13 cellular contexts compared by ENCODE assay signal in the genomic region with DNA sequence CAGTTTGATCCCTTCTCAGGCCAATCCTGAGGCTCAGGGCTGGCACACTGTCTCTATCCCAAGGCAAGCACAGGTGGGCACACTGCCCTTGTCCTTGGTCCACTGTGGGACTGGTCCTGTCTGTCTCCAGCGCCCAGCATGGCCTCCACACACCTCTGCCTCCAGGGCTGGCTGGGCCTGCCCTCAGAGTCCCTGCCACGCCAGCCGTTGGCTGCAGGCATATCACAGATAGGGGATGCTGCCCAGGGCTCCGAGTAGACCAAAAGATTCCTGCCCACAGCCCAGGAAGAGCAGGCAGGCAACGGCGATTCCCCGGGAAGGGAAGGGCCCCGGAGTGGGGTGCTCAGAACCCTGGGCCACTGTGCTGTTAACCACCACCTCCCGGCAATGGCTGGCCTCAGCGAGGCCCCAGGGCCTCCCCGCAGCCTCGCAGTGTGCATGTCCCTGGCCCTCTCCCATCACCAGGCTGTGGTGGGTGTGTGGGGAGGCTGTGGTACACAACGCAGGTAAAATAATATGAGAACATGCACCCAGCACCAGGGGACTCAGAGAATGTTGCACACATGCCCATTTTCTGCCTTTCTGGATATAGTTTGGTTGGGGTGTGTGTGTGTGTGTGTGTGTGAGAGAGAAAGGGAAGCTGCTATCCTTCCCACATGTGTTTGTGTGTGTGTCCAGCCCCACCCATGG. TPM values are rescaled to one million over a fixed set of nuclear protein-coding genes. Genes with fewer than 3 reads are reported as not detected.
DNase-seq lines count a peak whose midpoint lies in the region; ATAC-seq, FAIRE-seq and TF ChIP-seq lines count a peak whose summit lies in the region.
"Had no signal": no experiment of that assay in that cellular context is flagged by ENCODE, and none has a peak within 500 bp of the region (broad histone marks: within the 10 kb centered on the region; RNA-seq: fewer than 3 reads in every experiment).

No MANE protein-coding gene starts in this region.

- H3K9ac ChIP-seq in HepG2 (ENCODE audit: insufficient read depth, low read depth, low read length): no peak overlapping the region
- no peak overlapping the region for H3K9ac ChIP-seq in GM23248

- peaks cover 11 to 20% of the 10 kb centered on the region in 2 experiments for H3K27me3 ChIP-seq in HepG2 (ENCODE audit: control insufficient read depth in 1 of 2, insufficient read depth in 2 of 2, low read length in 2 of 2)
- no peaks in the 10 kb centered on the region for H3K27me3 ChIP-seq in aorta (ENCODE audit: control insufficient read depth in 1 of 2, insufficient read depth in 2 of 2, low read length in 1 of 2)
- no peaks in the 10 kb centered on the region for H3K27me3 ChIP-seq in GM23248 (replicated peaks; ENCODE audit: insufficient read depth)

- 51% methylated on average over 12 of the region's 13 CpGs for WGBS in HepG2 (ENCODE audit: low lambda C conversion rate)
- WGBS in aorta, 2 donors: 55 to 57% methylated on average over 13 of the region's 13 CpGs
- WGBS in GM23248 (ENCODE audit: low coverage in 1 of 2, low lambda C conversion rate in 2 of 2, missing lambda C conversion rate in 2 of 2), 2 experiments: 37 to 42% methylated on average over 12 to 13 of the region's 13 CpGs

- TF ChIP-seq POLR2A in HepG2 (IDR thresholded peaks at IDR 0.05; ENCODE audit: insufficient read depth in 1 of 2, low read depth in 2 of 2, low read length in 2 of 2): no peak

- H3K27me3 Mint-ChIP-seq in activated naive CD4-positive, alpha-beta T cell treated with anti-CD3 and anti-CD28 coated beads for 36 hours (ENCODE audit: low read depth): peaks cover 8% of the 10 kb centered on the region
- H3K27me3 Mint-ChIP-seq in activated naive CD8-positive, alpha-beta T cell treated with anti-CD3 and anti-CD28 coated beads for 36 hours: peaks cover 15% of the 10 kb centered on the region

- TF ChIP-seq RAD21 in HepG2 (CRISPR knock-in tag; IDR thresholded peaks at IDR 0.05): no peak

- no peak for TF ChIP-seq EP300 in HepG2 (IDR thresholded peaks at IDR 0.05; ENCODE audit: low read depth in 2 of 2, low read length in 2 of 2)
- TF ChIP-seq EP300 in HepG2 (CRISPR knock-in tag; IDR thresholded peaks at IDR 0.05; ENCODE audit: borderline replicate concordance): no peak

- H4K20me1 ChIP-seq in HepG2 (ENCODE audit: insufficient read depth, low read length) (no peaks in the 10 kb centered on the region), GM23248 (ENCODE audit: insufficient read depth) (no peaks in the 10 kb centered on the region)

- no peak overlapping the region for H3K4me3 Mint-ChIP-seq in activated naive CD4-positive, alpha-beta T cell treated with anti-CD3 and anti-CD28 coated beads for 36 hours
- H3K4me3 Mint-ChIP-seq in activated naive CD8-positive, alpha-beta T cell treated with anti-CD3 and anti-CD28 coated beads for 36 hours: peak overlapping the region; percentile 40

- H3K36me3 ChIP-seq in HepG2 (replicated peaks in 1 of 2; ENCODE audit: control insufficient read depth in 1 of 2, insufficient read depth in 2 of 2, low read length in 2 of 2) (0 out of 5 replicates have a peak, but pooled peaks cover 0 to 2% of the 10 kb centered on the region in 2 experiments), aorta (ENCODE audit: control insufficient read depth in 1 of 2, insufficient read depth in 2 of 2, low read length in 1 of 2) (no peaks in the 10 kb centered on the region), GM23248 (ENCODE audit: low read depth) (no peaks in the 10 kb centered on the region)

- DNase-seq in activated naive CD4-positive, alpha-beta T cell treated with anti-CD3 and anti-CD28 coated beads, Interleukin-2, amount 50 U/mL, for 16 hours: peak; percentile 10
- no peak for DNase-seq in activated naive CD4-positive, alpha-beta T cell treated with anti-CD3 and anti-CD28 coated beads for 36 hours
- DNase-seq in activated naive CD8-positive, alpha-beta T cell treated with anti-CD3 and anti-CD28 coated beads for 36 hours: peak; percentile 59
- DNase-seq in HepG2 (ENCODE audit: low spot score) (no peak), aorta (peak; percentile 45 to 71), GM23248 (no peak), GM13976 (ENCODE audit: low spot score) (no peak)
- no peak for DNase-seq in stimulated activated CD4-positive, alpha-beta T cell treated with anti-CD3 and anti-CD28 coated beads, Interleukin-4, amount 100 ng/mL, for 24 hours
- DNase-seq: AML-193; effector CD8-positive, alpha-beta T cell; NCI-H1436 treated with DMSO at 0.1 percent for 48 hours; trophoblast cell had no signal

- no peaks in the 10 kb centered on the region for H3K36me3 Mint-ChIP-seq in activated naive CD4-positive, alpha-beta T cell treated with anti-CD3 and anti-CD28 coated beads for 36 hours (ENCODE audit: low read depth)
- peaks cover 6% of the 10 kb centered on the region for H3K36me3 Mint-ChIP-seq in activated naive CD8-positive, alpha-beta T cell treated with anti-CD3 and anti-CD28 coated beads for 36 hours

- no peak overlapping the region for H3K27ac ChIP-seq in HepG2 (ENCODE audit: extremely low read length, insufficient read depth, low read length)
- no peak overlapping the region for H3K27ac ChIP-seq in aorta (ENCODE audit: low read depth in 1 of 2, low read length in 2 of 2)
- no peak overlapping the region for H3K27ac ChIP-seq in GM23248

- no peak overlapping the region for H2AFZ ChIP-seq in HepG2 (ENCODE audit: low read length)
- H2AFZ ChIP-seq in GM23248: no peak overlapping the region

- in situ Hi-C loops in HepG2 (cut with HindIII; ENCODE audit: extremely low pct_ligation_motif_present, low pct_unique_long_range_greater_than_20kb) (no loop called here), GM23248 (cut with MboI) (no loop called here), GM13976 (cut with MboI; ENCODE audit: low sequenced_read_pairs, unreplicated experiment) (no loop called here)

- POLR2A ChIA-PET in HepG2 (lab: Yijun Ruan, JAX): no interaction called here

- intact Hi-C loops in activated naive CD4-positive, alpha-beta T cell treated with anti-CD3 and anti-CD28 coated beads for 36 hours (cut with micrococcal nuclease): no loop called here
- intact Hi-C loops in HepG2 (cut with micrococcal nuclease; ENCODE audit: unreplicated experiment) (no loop called here), aorta (cut with DNase I) (no loop called here)

- no peak overlapping the region for H3K4me3 ChIP-seq in HepG2 (replicated peaks in 1 of 3; ENCODE audit: insufficient read depth in 1 of 3, low read depth in 2 of 3, low read length in 3 of 3)
- H3K4me3 ChIP-seq in aorta (ENCODE audit: low read length in 2 of 2): no peak overlapping the region
- H3K4me3 ChIP-seq in GM23248: no peak overlapping the region

- H3K4me2 ChIP-seq in HepG2 (ENCODE audit: low read depth, low read length) (no peak overlapping the region), GM23248 (ENCODE audit: unreplicated experiment) (no peak overlapping the region)

- no TSS peak for BruUV-seq in HepG2 (replicated peaks; lab: Mats Ljungman, UMichigan)

- peaks cover 35% of the 10 kb centered on the region for H3K4me1 ChIP-seq in HepG2 (ENCODE audit: insufficient read depth, low read length)
- H3K4me1 ChIP-seq in aorta (ENCODE audit: control insufficient read depth in 1 of 2, insufficient read depth in 2 of 2, low read length in 2 of 2): no peaks in the 10 kb centered on the region
- H3K4me1 ChIP-seq in GM23248 (ENCODE audit: insufficient read depth): no peaks in the 10 kb centered on the region

- H3K27ac Mint-ChIP-seq in activated naive CD4-positive, alpha-beta T cell treated with anti-CD3 and anti-CD28 coated beads for 36 hours: no peak overlapping the region
- peak overlapping the region; percentile 89 for H3K27ac Mint-ChIP-seq in activated naive CD8-positive, alpha-beta T cell treated with anti-CD3 and anti-CD28 coated beads for 36 hours

- H3K9me2 ChIP-seq in GM23248 (ENCODE audit: insufficient read depth): no peaks in the 10 kb centered on the region

- H3K79me2 ChIP-seq in HepG2 (ENCODE audit: insufficient read depth, low read length) (no peaks in the 10 kb centered on the region), GM23248 (ENCODE audit: insufficient read depth) (no peaks in the 10 kb centered on the region)

- FAIRE-seq in HepG2 (lab: Jason Lieb, UNC): no peak

- H3K9me3 ChIP-seq in HepG2 (ENCODE audit: low read length): no peaks in the 10 kb centered on the region
- H3K9me3 ChIP-seq in aorta (ENCODE audit: control insufficient read depth, low read length): no peaks in the 10 kb centered on the region
- H3K9me3 ChIP-seq in GM23248 (ENCODE audit: low read depth): no peaks in the 10 kb centered on the region

- peaks cover 18% of the 10 kb centered on the region for H3K4me1 Mint-ChIP-seq in activated naive CD4-positive, alpha-beta T cell treated with anti-CD3 and anti-CD28 coated beads for 36 hours (ENCODE audit: low read depth)
- H3K4me1 Mint-ChIP-seq in activated naive CD8-positive, alpha-beta T cell treated with anti-CD3 and anti-CD28 coated beads for 36 hours: peaks cover 36% of the 10 kb centered on the region

- H3K9me3 Mint-ChIP-seq in activated naive CD4-positive, alpha-beta T cell treated with anti-CD3 and anti-CD28 coated beads for 36 hours: no peaks in the 10 kb centered on the region
- no peaks in the 10 kb centered on the region for H3K9me3 Mint-ChIP-seq in activated naive CD8-positive, alpha-beta T cell treated with anti-CD3 and anti-CD28 coated beads for 36 hours

- CTCF ChIA-PET in activated naive CD4-positive, alpha-beta T cell treated with anti-CD3 and anti-CD28 coated beads for 36 hours (lab: Charles Lee): no interaction called here
- CTCF ChIA-PET in HepG2 (lab: Yijun Ruan, JAX; ENCODE audit: low intra/inter-chr PET ratio, low total read pairs): no interaction called here

- ATAC-seq in HepG2 (peak; percentile 5; the same call in 1 of the 3 replicates), aorta (ENCODE audit: low FRiP score) (no peak)

- H3F3A ChIP-seq in GM23248 (ENCODE audit: insufficient read depth): no peaks in the 10 kb centered on the region

- TF ChIP-seq CTCF in HepG2 (CRISPR knock-in tag; IDR thresholded peaks at IDR 0.05): no peak
- TF ChIP-seq CTCF in GM13976 (IDR thresholded peaks at IDR 0.05; ENCODE audit: borderline replicate concordance, control extremely low read depth, extremely low read depth, insufficient read depth, missing control alignments): no peak

RNA-seq across cellular contexts. Expression of a gene that starts 2.2 kb away (rescaled TPM):
- total RNA-seq in activated naive CD4-positive, alpha-beta T cell treated with anti-CD3 and anti-CD28 coated beads for 36 hours: not detected
- total RNA-seq in activated naive CD8-positive, alpha-beta T cell treated with anti-CD3 and anti-CD28 coated beads for 36 hours: not detected
- not detected in 2 replicates for total RNA-seq in HepG2 (2016; rRNA removed; fragmentation: Illumina TruSeq; extraction: Trizol)
- not detected in 2 replicates for total RNA-seq in HepG2 (2016; cell fraction: cytosol; rRNA removed; fragmentation: Illumina TruSeq; extraction: Trizol; ENCODE audit: low read depth)
- total RNA-seq in HepG2 (2016; cell fraction: insoluble cytoplasmic fraction; rRNA removed; fragmentation: Illumina TruSeq; extraction: Trizol): not detected in 2 replicates
- total RNA-seq in HepG2 (2016; cell fraction: membrane; rRNA removed; fragmentation: Illumina TruSeq; extraction: Trizol): not detected in 2 replicates
- not detected in 2 replicates for total RNA-seq in HepG2 (2016; cell fraction: nucleus; rRNA removed; fragmentation: Illumina TruSeq; extraction: Trizol)
- polyA plus RNA-seq in HepG2 (2011; rRNA removed): not detected in 2 replicates
- not detected in 2 replicates for polyA plus RNA-seq in HepG2 (2011; cell fraction: cytosol; rRNA removed)
- polyA plus RNA-seq in HepG2 (2011; cell fraction: nucleus; rRNA removed): not detected in 2 replicates
- polyA plus RNA-seq in HepG2 (2012): not detected in 2 replicates
- not detected in 2 replicates for polyA plus RNA-seq in HepG2 (2016; cell fraction: cytosol; fragmentation: Illumina TruSeq; extraction: Trizol; ENCODE audit: low read depth)
- not detected in 2 replicates for polyA plus RNA-seq in HepG2 (2016; cell fraction: insoluble cytoplasmic fraction; fragmentation: Illumina TruSeq; extraction: Trizol; ENCODE audit: low read depth)
- polyA plus RNA-seq in HepG2 (2016; cell fraction: membrane; fragmentation: Illumina TruSeq; extraction: Trizol; ENCODE audit: low read depth): not detected in 2 replicates
- polyA plus RNA-seq in HepG2 (2016; cell fraction: nucleus; fragmentation: Illumina TruSeq; extraction: Trizol; ENCODE audit: insufficient read depth, low read depth): not detected in 2 replicates
- polyA minus RNA-seq in HepG2 (2011; rRNA and poly(A)+ RNA removed; ENCODE audit: low replicate concordance): not detected in 2 replicates
- polyA minus RNA-seq in HepG2 (2011; cell fraction: cytosol; rRNA and poly(A)+ RNA removed): not detected in 2 replicates
- polyA minus RNA-seq in HepG2 (2011; cell fraction: nucleus; rRNA and poly(A)+ RNA removed): not detected in 2 replicates
- not detected for total RNA-seq in aorta
- not detected for polyA plus RNA-seq in aorta
- total RNA-seq in GM23248 (2014; rRNA removed; shearing (Covaris generic)): not detected in 2 replicates
- polyA plus RNA-seq in GM23248 (2016; fragmentation: Nextera tagmentation; extraction: Ambion mirVana): not detected in 2 replicates
- total RNA-seq: omental fat pad had no signal

RNA-seq across cellular contexts. Expression of a gene that starts 8.2 kb away (rescaled TPM):
- total RNA-seq in activated naive CD4-positive, alpha-beta T cell treated with anti-CD3 and anti-CD28 coated beads for 36 hours: 100 to 1,000 TPM in 1 of 2 experiments, 10 to 100 TPM in 1; 99.6 to 101 TPM
- total RNA-seq in activated naive CD8-positive, alpha-beta T cell treated with anti-CD3 and anti-CD28 coated beads for 36 hours: 100 to 1,000 TPM; 206 to 209 TPM
- 1.5 and 5.9 TPM in 2 replicates for total RNA-seq in HepG2 (2016; rRNA removed; fragmentation: Illumina TruSeq; extraction: Trizol)
- 0.51 and 0.79 TPM in 2 replicates for total RNA-seq in HepG2 (2016; cell fraction: cytosol; rRNA removed; fragmentation: Illumina TruSeq; extraction: Trizol; ENCODE audit: low read depth)
- 1.7 and 6.0 TPM in 2 replicates for total RNA-seq in HepG2 (2016; cell fraction: insoluble cytoplasmic fraction; rRNA removed; fragmentation: Illumina TruSeq; extraction: Trizol)
- 0.96 and 1.2 TPM in 2 replicates for total RNA-seq in HepG2 (2016; cell fraction: membrane; rRNA removed; fragmentation: Illumina TruSeq; extraction: Trizol)
- 6.6 and 7.9 TPM in 2 replicates for total RNA-seq in HepG2 (2016; cell fraction: nucleus; rRNA removed; fragmentation: Illumina TruSeq; extraction: Trizol)
- polyA plus RNA-seq in HepG2 (2011; rRNA removed): 14.8 and 17.4 TPM in 2 replicates
- 2.8 and 4.0 TPM in 2 replicates for polyA plus RNA-seq in HepG2 (2011; cell fraction: cytosol; rRNA removed)
- 254 and 355 TPM in 2 replicates for polyA plus RNA-seq in HepG2 (2011; cell fraction: nucleus; rRNA removed)
- polyA plus RNA-seq in HepG2 (2012): 11.4 and 16.7 TPM in 2 replicates
- polyA plus RNA-seq in HepG2 (2016; cell fraction: cytosol; fragmentation: Illumina TruSeq; extraction: Trizol; ENCODE audit: low read depth): 0.29 and 0.37 TPM in 2 replicates
- polyA plus RNA-seq in HepG2 (2016; cell fraction: insoluble cytoplasmic fraction; fragmentation: Illumina TruSeq; extraction: Trizol; ENCODE audit: low read depth): 1.6 and 2.4 TPM in 2 replicates
- polyA plus RNA-seq in HepG2 (2016; cell fraction: membrane; fragmentation: Illumina TruSeq; extraction: Trizol; ENCODE audit: low read depth): 0.88 and 1.1 TPM in 2 replicates
- polyA plus RNA-seq in HepG2 (2016; cell fraction: nucleus; fragmentation: Illumina TruSeq; extraction: Trizol; ENCODE audit: insufficient read depth, low read depth): 30.4 and 30.9 TPM in 2 replicates
- polyA minus RNA-seq in HepG2 (2011; rRNA and poly(A)+ RNA removed; ENCODE audit: low replicate concordance): 2.9 and 7.7 TPM in 2 replicates
- 1.9 and 2.7 TPM in 2 replicates for polyA minus RNA-seq in HepG2 (2011; cell fraction: cytosol; rRNA and poly(A)+ RNA removed)
- polyA minus RNA-seq in HepG2 (2011; cell fraction: nucleus; rRNA and poly(A)+ RNA removed): 13.7 and 13.8 TPM in 2 replicates
- total RNA-seq in aorta: 10 to 100 TPM; 42.1 to 61.6 TPM
- polyA plus RNA-seq in aorta: 100 to 1,000 TPM in 1 of 2 donors, 10 to 100 TPM in 1; 23.9 to 197 TPM
- total RNA-seq in GM23248 (2014; rRNA removed; shearing (Covaris generic)): 14.2 and 23.1 TPM in 2 replicates
- polyA plus RNA-seq in GM23248 (2016; fragmentation: Nextera tagmentation; extraction: Ambion mirVana): 4.4 and 4.6 TPM in 2 replicates

RNA-seq across cellular contexts. Expression of a gene that starts 10.5 kb away (rescaled TPM):
- 100 to 1,000 TPM; 760 to 802 TPM for total RNA-seq in activated naive CD4-positive, alpha-beta T cell treated with anti-CD3 and anti-CD28 coated beads for 36 hours
- total RNA-seq in activated naive CD8-positive, alpha-beta T cell treated with anti-CD3 and anti-CD28 coated beads for 36 hours: 100 to 1,000 TPM; 474 to 496 TPM
- total RNA-seq in HepG2 (2016; rRNA removed; fragmentation: Illumina TruSeq; extraction: Trizol): 10.4 and 13.8 TPM in 2 replicates
- total RNA-seq in HepG2 (2016; cell fraction: cytosol; rRNA removed; fragmentation: Illumina TruSeq; extraction: Trizol; ENCODE audit: low read depth): 4.6 and 5.5 TPM in 2 replicates
- total RNA-seq in HepG2 (2016; cell fraction: insoluble cytoplasmic fraction; rRNA removed; fragmentation: Illumina TruSeq; extraction: Trizol): 11.6 and 12.1 TPM in 2 replicates
- 5.2 and 7.6 TPM in 2 replicates for total RNA-seq in HepG2 (2016; cell fraction: membrane; rRNA removed; fragmentation: Illumina TruSeq; extraction: Trizol)
- total RNA-seq in HepG2 (2016; cell fraction: nucleus; rRNA removed; fragmentation: Illumina TruSeq; extraction: Trizol): 6.0 and 9.0 TPM in 2 replicates
- 267 and 289 TPM in 2 replicates for polyA plus RNA-seq in HepG2 (2011; rRNA removed)
- polyA plus RNA-seq in HepG2 (2011; cell fraction: cytosol; rRNA removed): 371 and 454 TPM in 2 replicates
- polyA plus RNA-seq in HepG2 (2011; cell fraction: nucleus; rRNA removed): 88.0 and 115 TPM in 2 replicates
- polyA plus RNA-seq in HepG2 (2012): 111 and 258 TPM in 2 replicates
- 23.4 and 27.5 TPM in 2 replicates for polyA plus RNA-seq in HepG2 (2016; cell fraction: cytosol; fragmentation: Illumina TruSeq; extraction: Trizol; ENCODE audit: low read depth)
- polyA plus RNA-seq in HepG2 (2016; cell fraction: insoluble cytoplasmic fraction; fragmentation: Illumina TruSeq; extraction: Trizol; ENCODE audit: low read depth): 52.2 and 56.6 TPM in 2 replicates
- 26.5 and 30.4 TPM in 2 replicates for polyA plus RNA-seq in HepG2 (2016; cell fraction: membrane; fragmentation: Illumina TruSeq; extraction: Trizol; ENCODE audit: low read depth)
- 46.2 and 58.7 TPM in 2 replicates for polyA plus RNA-seq in HepG2 (2016; cell fraction: nucleus; fragmentation: Illumina TruSeq; extraction: Trizol; ENCODE audit: insufficient read depth, low read depth)
- polyA minus RNA-seq in HepG2 (2011; rRNA and poly(A)+ RNA removed; ENCODE audit: low replicate concordance): 409 and 521 TPM in 2 replicates
- 52.0 and 52.6 TPM in 2 replicates for polyA minus RNA-seq in HepG2 (2011; cell fraction: cytosol; rRNA and poly(A)+ RNA removed)
- 21.9 and 27.4 TPM in 2 replicates for polyA minus RNA-seq in HepG2 (2011; cell fraction: nucleus; rRNA and poly(A)+ RNA removed)
- 100 to 1,000 TPM; 695 to 841 TPM for total RNA-seq in aorta
- polyA plus RNA-seq in aorta: 1,000 to 10,000 TPM in 1 of 2 donors, 100 to 1,000 TPM in 1; 424 to 1,109 TPM
- 75.2 and 104 TPM in 2 replicates for total RNA-seq in GM23248 (2014; rRNA removed; shearing (Covaris generic))
- polyA plus RNA-seq in GM23248 (2016; fragmentation: Nextera tagmentation; extraction: Ambion mirVana): 1,025 and 1,029 TPM in 2 replicates

RNA-seq across cellular contexts. Expression of a gene that starts 16.7 kb away (rescaled TPM):
- 100 to 1,000 TPM; 359 to 378 TPM for total RNA-seq in activated naive CD4-positive, alpha-beta T cell treated with anti-CD3 and anti-CD28 coated beads for 36 hours
- total RNA-seq in activated naive CD8-positive, alpha-beta T cell treated with anti-CD3 and anti-CD28 coated beads for 36 hours: 100 to 1,000 TPM; 345 to 356 TPM
- total RNA-seq in HepG2 (2016; rRNA removed; fragmentation: Illumina TruSeq; extraction: Trizol): 0.38 TPM in 1 of 2 replicates, not detected in the other
- not detected in 2 replicates for total RNA-seq in HepG2 (2016; cell fraction: cytosol; rRNA removed; fragmentation: Illumina TruSeq; extraction: Trizol; ENCODE audit: low read depth)
- 0.24 TPM in 1 of 2 replicates, not detected in the other for total RNA-seq in HepG2 (2016; cell fraction: insoluble cytoplasmic fraction; rRNA removed; fragmentation: Illumina TruSeq; extraction: Trizol)
- 0.34 TPM in 1 of 2 replicates, not detected in the other for total RNA-seq in HepG2 (2016; cell fraction: membrane; rRNA removed; fragmentation: Illumina TruSeq; extraction: Trizol)
- not detected in 2 replicates for total RNA-seq in HepG2 (2016; cell fraction: nucleus; rRNA removed; fragmentation: Illumina TruSeq; extraction: Trizol)
- 11.1 and 18.7 TPM in 2 replicates for polyA plus RNA-seq in HepG2 (2011; rRNA removed)
- polyA plus RNA-seq in HepG2 (2011; cell fraction: cytosol; rRNA removed): 15.6 and 17.2 TPM in 2 replicates
- 4.5 and 6.7 TPM in 2 replicates for polyA plus RNA-seq in HepG2 (2011; cell fraction: nucleus; rRNA removed)
- 5.0 and 18.1 TPM in 2 replicates for polyA plus RNA-seq in HepG2 (2012)
- 0.40 and 0.62 TPM in 2 replicates for polyA plus RNA-seq in HepG2 (2016; cell fraction: cytosol; fragmentation: Illumina TruSeq; extraction: Trizol; ENCODE audit: low read depth)
- not detected in 2 replicates for polyA plus RNA-seq in HepG2 (2016; cell fraction: insoluble cytoplasmic fraction; fragmentation: Illumina TruSeq; extraction: Trizol; ENCODE audit: low read depth)
- 0.41 TPM in 1 of 2 replicates, not detected in the other for polyA plus RNA-seq in HepG2 (2016; cell fraction: membrane; fragmentation: Illumina TruSeq; extraction: Trizol; ENCODE audit: low read depth)
- polyA plus RNA-seq in HepG2 (2016; cell fraction: nucleus; fragmentation: Illumina TruSeq; extraction: Trizol; ENCODE audit: insufficient read depth, low read depth): 0.85 and 1.3 TPM in 2 replicates
- 15.4 and 536 TPM in 2 replicates for polyA minus RNA-seq in HepG2 (2011; rRNA and poly(A)+ RNA removed; ENCODE audit: low replicate concordance)
- polyA minus RNA-seq in HepG2 (2011; cell fraction: cytosol; rRNA and poly(A)+ RNA removed): 4.5 and 5.8 TPM in 2 replicates
- polyA minus RNA-seq in HepG2 (2011; cell fraction: nucleus; rRNA and poly(A)+ RNA removed): 1.5 and 2.7 TPM in 2 replicates
- 100 to 1,000 TPM; 278 to 311 TPM for total RNA-seq in aorta
- polyA plus RNA-seq in aorta: 10 to 100 TPM; 46.7 to 88.3 TPM
- total RNA-seq in GM23248 (2014; rRNA removed; shearing (Covaris generic)): 72.7 and 77.3 TPM in 2 replicates
- polyA plus RNA-seq in GM23248 (2016; fragmentation: Nextera tagmentation; extraction: Ambion mirVana): 180 and 187 TPM in 2 replicates

RNA-seq across cellular contexts. Expression of a gene that starts 18.9 kb away (rescaled TPM):
- 1 to 10 TPM; 1.2 to 1.5 TPM for total RNA-seq in activated naive CD4-positive, alpha-beta T cell treated with anti-CD3 and anti-CD28 coated beads for 36 hours
- total RNA-seq in activated naive CD8-positive, alpha-beta T cell treated with anti-CD3 and anti-CD28 coated beads for 36 hours: 1 to 10 TPM; 3.7 to 3.8 TPM
- not detected in 2 replicates for total RNA-seq in HepG2 (2016; rRNA removed; fragmentation: Illumina TruSeq; extraction: Trizol)
- not detected in 2 replicates for total RNA-seq in HepG2 (2016; cell fraction: cytosol; rRNA removed; fragmentation: Illumina TruSeq; extraction: Trizol; ENCODE audit: low read depth)
- total RNA-seq in HepG2 (2016; cell fraction: insoluble cytoplasmic fraction; rRNA removed; fragmentation: Illumina TruSeq; extraction: Trizol): not detected in 2 replicates
- not detected in 2 replicates for total RNA-seq in HepG2 (2016; cell fraction: membrane; rRNA removed; fragmentation: Illumina TruSeq; extraction: Trizol)
- total RNA-seq in HepG2 (2016; cell fraction: nucleus; rRNA removed; fragmentation: Illumina TruSeq; extraction: Trizol): not detected in 2 replicates
- polyA plus RNA-seq in HepG2 (2011; rRNA removed): not detected in 2 replicates
- not detected in 2 replicates for polyA plus RNA-seq in HepG2 (2011; cell fraction: cytosol; rRNA removed)
- not detected in 2 replicates for polyA plus RNA-seq in HepG2 (2011; cell fraction: nucleus; rRNA removed)
- polyA plus RNA-seq in HepG2 (2012): not detected in 2 replicates
- polyA plus RNA-seq in HepG2 (2016; cell fraction: cytosol; fragmentation: Illumina TruSeq; extraction: Trizol; ENCODE audit: low read depth): not detected in 2 replicates
- not detected in 2 replicates for polyA plus RNA-seq in HepG2 (2016; cell fraction: insoluble cytoplasmic fraction; fragmentation: Illumina TruSeq; extraction: Trizol; ENCODE audit: low read depth)
- not detected in 2 replicates for polyA plus RNA-seq in HepG2 (2016; cell fraction: membrane; fragmentation: Illumina TruSeq; extraction: Trizol; ENCODE audit: low read depth)
- not detected in 2 replicates for polyA plus RNA-seq in HepG2 (2016; cell fraction: nucleus; fragmentation: Illumina TruSeq; extraction: Trizol; ENCODE audit: insufficient read depth, low read depth)
- not detected in 2 replicates for polyA minus RNA-seq in HepG2 (2011; rRNA and poly(A)+ RNA removed; ENCODE audit: low replicate concordance)
- polyA minus RNA-seq in HepG2 (2011; cell fraction: cytosol; rRNA and poly(A)+ RNA removed): not detected in 2 replicates
- polyA minus RNA-seq in HepG2 (2011; cell fraction: nucleus; rRNA and poly(A)+ RNA removed): not detected in 2 replicates
- total RNA-seq in aorta: under 1 TPM; 0.66 to 0.88 TPM
- polyA plus RNA-seq in aorta: 1 to 10 TPM in 1 of 2 donors, not detected in 1; 6.1 TPM
- not detected in 2 replicates for total RNA-seq in GM23248 (2014; rRNA removed; shearing (Covaris generic))
- polyA plus RNA-seq in GM23248 (2016; fragmentation: Nextera tagmentation; extraction: Ambion mirVana): not detected in 2 replicates

Comparison
In these comparisons a context has a peak if more than half of its experiments do, and no peak if none do; other contexts are left out.
1. DNase-seq: peak in activated naive CD4-positive, alpha-beta T cell treated with anti-CD3 and anti-CD28 coated beads, Interleukin-2, amount 50 U/mL, for 16 hours (single experiment), activated naive CD8-positive, alpha-beta T cell treated with anti-CD3 and anti-CD28 coated beads for 36 hours (single experiment) and aorta (2 of 2); none in activated naive CD4-positive, alpha-beta T cell treated with anti-CD3 and anti-CD28 coated beads for 36 hours (single experiment), HepG2 (single experiment), GM23248 (single experiment), GM13976 (single experiment) and stimulated activated CD4-positive, alpha-beta T cell treated with anti-CD3 and anti-CD28 coated beads, Interleukin-4, amount 100 ng/mL, for 24 hours (single experiment).